In the genomic region with DNA sequence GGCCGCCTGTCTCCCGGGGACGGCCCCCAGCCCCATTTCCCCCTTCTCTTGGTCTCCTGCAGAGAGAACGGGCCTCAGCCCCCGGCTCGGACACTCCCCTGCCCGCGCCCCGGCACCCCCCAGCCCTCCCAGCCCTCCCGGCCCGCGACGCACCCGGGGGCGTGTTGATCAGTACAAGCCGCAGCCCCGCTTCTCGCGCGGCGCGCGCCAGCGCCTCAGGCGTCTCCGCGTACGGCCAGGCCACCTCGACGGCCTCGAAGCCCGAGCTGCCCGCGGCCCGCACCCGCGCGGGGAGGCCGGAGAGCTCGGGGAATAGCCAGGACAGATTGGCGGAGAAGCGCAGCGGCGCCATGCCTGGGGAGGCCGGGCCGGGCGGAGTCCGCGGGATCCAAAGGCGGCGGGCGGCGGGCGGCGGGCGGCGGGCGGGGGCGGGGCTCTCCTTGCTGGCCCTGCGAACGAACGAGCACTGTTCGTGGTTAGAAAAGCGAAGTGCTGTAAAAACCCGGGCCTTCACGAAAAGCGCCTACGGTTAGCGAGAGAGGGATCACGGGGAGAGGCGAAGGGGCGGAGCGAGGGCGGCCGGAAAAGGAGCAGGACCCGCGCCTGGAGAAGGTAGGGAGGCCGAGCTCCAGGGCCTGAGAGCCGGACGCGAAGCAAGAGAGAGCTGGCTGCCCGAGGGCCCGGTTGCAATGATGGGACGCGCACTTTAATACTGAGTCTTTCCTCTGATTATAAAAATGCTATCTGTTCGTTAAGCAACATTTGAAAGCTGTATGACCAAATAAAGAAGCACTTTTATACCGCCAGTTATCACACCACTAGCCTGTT, we compare ENCODE assay signal across 8 cellular contexts. TPM values are rescaled to one million over a fixed set of nuclear protein-coding genes. Genes with fewer than 3 reads are reported as not detected.
A peak's percentile ranks its signal among the peaks of the same experiment; 100 is the strongest.
DNase-seq lines count a peak whose midpoint lies in the region; ATAC-seq, FAIRE-seq and TF ChIP-seq lines count a peak whose summit lies in the region.

Gene HYI, minus strand, starts transcription at position 490 of the 828 bp plus-strand sequence. Its CDS starts 138 bp downstream, at position 352.

- H3K27me3 Mint-ChIP-seq in naive thymus-derived CD8-positive, alpha-beta T cell: peaks cover 4 to 35% (median 17%) of the 10 kb centered on the region in 5 donors

- peaks cover 14 to 29% (median 18%) of the 10 kb centered on the region in 4 donors for H3K4me1 Mint-ChIP-seq in naive thymus-derived CD8-positive, alpha-beta T cell

- peak within 1 kb of the TSS; percentile 85 to 94 (median 88) for H3K4me3 Mint-ChIP-seq in naive thymus-derived CD8-positive, alpha-beta T cell

- H3K4me3 ChIP-seq in fibroblast of pulmonary artery (replicated peaks; ENCODE audit: low read depth, low read length): peak within 1 kb of the TSS; percentile 60

- ATAC-seq in naive thymus-derived CD8-positive, alpha-beta T cell: peak; percentile 67 to 69
- ATAC-seq in GM19324 (IDR thresholded peaks at IDR 0.05; ENCODE audit: low FRiP score, unreplicated experiment): no peak

- FAIRE-seq in RCC 7860 (lab: Jason Lieb, UNC): no peak

- no peak for TF ChIP-seq CTCF in fibroblast of pulmonary artery (IDR thresholded peaks at IDR 0.05; ENCODE audit: low read length, missing control alignments)

- POLR2A ChIA-PET in naive thymus-derived CD8-positive, alpha-beta T cell (lab: Charles Lee): interaction anchor here (0.8 to 1.8 kb wide), 9 partner anchors 8 to 282 kb away, joined by 3 to 10 read pairs (median 3); partner anchors contain the start of genes CFAP57 and EBNA1BP2

- H3K9me3 Mint-ChIP-seq in naive thymus-derived CD8-positive, alpha-beta T cell: no peaks in the 10 kb centered on the region

- peak within 1 kb of the TSS; percentile 59 to 94 (median 90) for H3K27ac Mint-ChIP-seq in naive thymus-derived CD8-positive, alpha-beta T cell

- DNase-seq in DMS79 treated with DMSO at 0.1 percent for 48 hours (lab: John Stamatoyannopoulos, UW) (peak; percentile 84), HUDEP-2 (lab: John Stamatoyannopoulos, UW; ENCODE audit: unreplicated experiment in 76 of 76) (peak in 65 of 76 experiments; percentile 17 to 75 (median 51)), RCC 7860 (ENCODE audit: low spot score) (peak; percentile 83), fibroblast of pulmonary artery (ENCODE audit: low read depth) (peak; percentile 88)
- DNase-seq in activated effector memory CD4-positive, alpha-beta T cell treated with Interleukin-2 at 50 U/mL for 16 hours: peak; percentile 58
- peak; percentile 35 to 79 (median 43) for DNase-seq in naive thymus-derived CD8-positive, alpha-beta T cell
- DNase-seq in stimulated activated naive CD4-positive, alpha-beta T cell (lab: John Stamatoyannopoulos, UW): peak; percentile 45 to 68 (median 50)

- H3K36me3 Mint-ChIP-seq in naive thymus-derived CD8-positive, alpha-beta T cell: peaks cover 0 to 15% (median 3%) of the 10 kb centered on the region in 3 donors

RNA-seq across cellular contexts. Expression of gene HYI, which starts in this region (rescaled TPM):
- 10 to 100 TPM; 17.5 to 18.9 TPM for total RNA-seq in naive thymus-derived CD8-positive, alpha-beta T cell
- polyA plus RNA-seq in naive thymus-derived CD8-positive, alpha-beta T cell: 1 to 10 TPM; 2.4 to 4.8 (median 2.7) TPM
